Comparison of ENCODE assay signal across 8 cellular contexts in genomic region chr2:169304689-169305088, GRCh38. TPM values are rescaled to one million over a fixed set of nuclear protein-coding genes. Genes with fewer than 3 reads are reported as not detected.
"Had no signal": no experiment of that assay in that cellular context is flagged by ENCODE, and none has a peak within 500 bp of the region (broad histone marks: within the 10 kb centered on the region; RNA-seq: fewer than 3 reads in every experiment).

No MANE protein-coding gene starts in this region.

RNA-seq across cellular contexts. Expression of gene LRP2, which starts 57.6 kb away (rescaled TPM):
- total RNA-seq: left colon, lung microvascular endothelial cell, mammary epithelial cell, mesenteric fat pad, mononuclear cell, myocyte had no signal
- polyA plus RNA-seq: immature natural killer cell, keratinocyte had no signal
